In genomic region chr10:97490592-97490991, GRCh38 we compare ENCODE assay signal across 2 cellular contexts.
TF ChIP-seq lines count a peak whose summit lies in the region.

No MANE protein-coding gene starts in this region.

TF ChIP-seq in SK-N-SH treated with all-trans-retinoic acid at 6 μM for 48 hours, 23 proteins besides CTCF, POLR2A, EP300 and RAD21:
- no peak for TF ChIP-seq OSR1 (CRISPR knock-in tag; IDR thresholded peaks at IDR 0.05)

TF ChIP-seq in HepG2, 621 proteins besides CTCF, POLR2A, EP300 and RAD21:
- TF ChIP-seq NR2F1 (CRISPR knock-in tag; IDR thresholded peaks at IDR 0.05) = no peak
- no peak for TF ChIP-seq ZNF432 (CRISPR knock-in tag; IDR thresholded peaks at IDR 0.05; ENCODE audit: borderline replicate concordance)
- TF ChIP-seq ZFP82 (CRISPR knock-in tag; IDR thresholded peaks at IDR 0.05; ENCODE audit: borderline replicate concordance) = no peak
- TF ChIP-seq PHF21A (CRISPR knock-in tag; IDR thresholded peaks at IDR 0.05) = no peak
- TF ChIP-seq ZNF674 (CRISPR knock-in tag; IDR thresholded peaks at IDR 0.05; ENCODE audit: low read depth) = no peak
- no peak for TF ChIP-seq ZNF3 (CRISPR knock-in tag; IDR thresholded peaks at IDR 0.05)
- no peak for TF ChIP-seq SMYD3 (CRISPR knock-in tag; IDR thresholded peaks at IDR 0.05)
- no peak for TF ChIP-seq ZNF816 (CRISPR knock-in tag; IDR thresholded peaks at IDR 0.05; ENCODE audit: borderline replicate concordance)
- TF ChIP-seq NFYC (CRISPR knock-in tag; IDR thresholded peaks at IDR 0.05) = no peak
- TF ChIP-seq PRDM10 (CRISPR knock-in tag; IDR thresholded peaks at IDR 0.05; ENCODE audit: low read depth) = no peak
- no peak for TF ChIP-seq DDIT3 (CRISPR knock-in tag; IDR thresholded peaks at IDR 0.05)
- no peak for TF ChIP-seq SRSF1 (optimal IDR thresholded peaks at IDR 0.05; ENCODE audit: low read depth, low read length)
- no peak for TF ChIP-seq CC2D1A (CRISPR knock-in tag; IDR thresholded peaks at IDR 0.05)
